ENCODE assay signal across 16 cellular contexts in genomic region chr11:34976496-34976895, GRCh38.
DNase-seq lines count a peak whose midpoint lies in the region; ATAC-seq and TF ChIP-seq lines count a peak whose summit lies in the region.
"Had no signal": no experiment of that assay in that cellular context is flagged by ENCODE, and none has a peak within 500 bp of the region (broad histone marks: within the 10 kb centered on the region; RNA-seq: fewer than 3 reads in every experiment).

No MANE protein-coding gene starts in this region.

- peak overlapping the region; percentile 79 for H3K27ac Mint-ChIP-seq in osteocyte (ENCODE audit: unreplicated experiment)
- H3K27ac Mint-ChIP-seq: activated CD4-positive, alpha-beta T cell treated with anti-CD3 and anti-CD28 coated beads, Interleukin-2, amount 10 ng/mL, durations not matched to agents 7 days and 5 days; B cell had no signal

- H2AFZ ChIP-seq in fibroblast of lung (ENCODE audit: low read length): no peak overlapping the region
- H2AFZ ChIP-seq: parathyroid adenoma had no signal

- H3K4me3 Mint-ChIP-seq in osteocyte (ENCODE audit: unreplicated experiment): no peak overlapping the region
- H3K4me3 Mint-ChIP-seq: activated CD4-positive, alpha-beta T cell treated with anti-CD3 and anti-CD28 coated beads, Interleukin-2, amount 10 ng/mL, durations not matched to agents 7 days and 5 days; B cell had no signal

- H3K27me3 Mint-ChIP-seq in osteocyte (ENCODE audit: unreplicated experiment): no peaks in the 10 kb centered on the region
- H3K27me3 Mint-ChIP-seq: activated CD4-positive, alpha-beta T cell treated with anti-CD3 and anti-CD28 coated beads, Interleukin-2, amount 10 ng/mL, durations not matched to agents 7 days and 5 days; B cell had no signal

- H3K4me1 Mint-ChIP-seq in osteocyte (ENCODE audit: unreplicated experiment): peaks cover 42% of the 10 kb centered on the region
- H3K4me1 Mint-ChIP-seq: B cell had no signal

- H3K36me3 ChIP-seq in Panc1 (ENCODE audit: control insufficient read depth, insufficient read depth, low read length) (peaks cover 8% of the 10 kb centered on the region), fibroblast of lung (ENCODE audit: control insufficient read depth, insufficient read depth, low read length) (peaks cover 3% of the 10 kb centered on the region)

- CTCF ChIA-PET in Panc1 (lab: Charles Lee): no interaction called here

- no TSS peak for BruUV-seq in Panc1 (replicated peaks; lab: Mats Ljungman, UMichigan)

- H3K9ac ChIP-seq in fibroblast of lung (ENCODE audit: insufficient read depth, low read length): no peak overlapping the region
- H3K9ac ChIP-seq: parathyroid adenoma had no signal

- peak overlapping the region; percentile 100 for H3K27ac ChIP-seq in Panc1 (ENCODE audit: low read length)
- peak overlapping the region; percentile 69 for H3K27ac ChIP-seq in fibroblast of lung (ENCODE audit: insufficient read depth, low read length)
- H3K27ac ChIP-seq: parathyroid adenoma had no signal

- DNase-seq in ELR (ENCODE audit: low read depth) (peak; percentile 15), Panc1 (ENCODE audit: low read depth, low spot score) (no peak), fibroblast of lung (ENCODE audit: low read depth in 2 of 2) (peak in 1 of 2 donors; percentile 59), osteocyte (ENCODE audit: extremely low spot score, unreplicated experiment) (no peak), NCI-H1694 treated with DMSO at 0.1 percent for 48 hours (lab: John Stamatoyannopoulos, UW) (no peak), H4 (ENCODE audit: low spot score) (no peak), NCI-H1417 treated with DMSO at 0.1 percent for 48 hours (lab: John Stamatoyannopoulos, UW) (no peak)
- DNase-seq: activated CD4-positive, alpha-beta T cell treated with anti-CD3 and anti-CD28 coated beads, Interleukin-2, amount 10 ng/mL, durations not matched to agents 7 days and 5 days; activated naive CD4-positive, alpha-beta T cell; cortex of kidney; left ventricle myocardium superior; stimulated activated CD4-positive, alpha-beta T cell treated with anti-CD3 and anti-CD28 coated beads, Interleukin-4, amount 100 ng/mL, for 1 hour had no signal

- POLR2A ChIA-PET in Panc1 (lab: Charles Lee): interaction anchor here (1.0 kb wide), 1 partner anchor 162 kb away, joined by 4 read pairs; the partner anchor contains the start of gene CD44

- ATAC-seq in Panc1 (peak; percentile 17; the same call in 1 of the 2 replicates), HG03457 (IDR thresholded peaks at IDR 0.05; ENCODE audit: unreplicated experiment) (no peak)
- ATAC-seq: left ventricle myocardium superior had no signal

- in situ Hi-C loops in Panc1 (cut with HindIII; ENCODE audit: low pct_unique_long_range_greater_than_20kb, low sequenced_read_pairs): loop anchor here (5.0 kb wide), 1 partner anchor 49 kb away; no protein-coding TSS in a partner anchor

- no peaks in the 10 kb centered on the region for H3K9me3 Mint-ChIP-seq in osteocyte (ENCODE audit: unreplicated experiment)

- H3K4me3 ChIP-seq in Panc1 (ENCODE audit: low read depth in 2 of 2, low read length in 2 of 2) (no peak overlapping the region), fibroblast of lung (replicated peaks in 1 of 4; ENCODE audit: control extremely low read depth in 1 of 4, insufficient read depth in 1 of 4, low read depth in 3 of 4, low read length in 4 of 4) (no peak overlapping the region)
- H3K4me3 ChIP-seq: skin epidermis had no signal

- H3K9me3 ChIP-seq in Panc1 (ENCODE audit: control insufficient read depth, insufficient read depth, low read depth, low read length) (peaks cover 9% of the 10 kb centered on the region; the same call in 1 of the 2 replicates), fibroblast of lung (ENCODE audit: control insufficient read depth, insufficient read depth, low read depth, low read length) (no peaks in the 10 kb centered on the region)

- TF ChIP-seq CTCF in Panc1 (IDR thresholded peaks at IDR 0.05) (no peak), fibroblast of lung (conservative IDR thresholded peaks at IDR 0.05 in 1 of 2, IDR thresholded peaks at IDR 0.05 in 1 of 2; ENCODE audit: low read depth in 1 of 2, low read length in 2 of 2) (no peak), osteocyte (IDR thresholded peaks at IDR 0.05) (no peak)

- peak overlapping the region; percentile 58 for H3K4me2 ChIP-seq in fibroblast of lung (ENCODE audit: extremely low read depth, insufficient read depth, low read length)

- H4K20me1 ChIP-seq in fibroblast of lung (ENCODE audit: control insufficient read depth, extremely low read depth, insufficient read depth, low read length): no peaks in the 10 kb centered on the region

- H3K27me3 ChIP-seq in Panc1 (ENCODE audit: control insufficient read depth, insufficient read depth, low read length) (no peaks in the 10 kb centered on the region), fibroblast of lung (ENCODE audit: control insufficient read depth, insufficient read depth, low read length) (no peaks in the 10 kb centered on the region)

- H3K79me2 ChIP-seq in fibroblast of lung (ENCODE audit: control insufficient read depth, insufficient read depth, low read length): peaks cover 12% of the 10 kb centered on the region
- H3K79me2 ChIP-seq: parathyroid adenoma had no signal

- intact Hi-C loops in Panc1 (cut with micrococcal nuclease; ENCODE audit: unreplicated experiment): no loop called here

- H3K4me1 ChIP-seq in Panc1 (ENCODE audit: control insufficient read depth, insufficient read depth, low read length) (peaks cover 46% of the 10 kb centered on the region), fibroblast of lung (ENCODE audit: control insufficient read depth, extremely low read depth, insufficient read depth, low read length) (peaks cover 32% of the 10 kb centered on the region)
- H3K4me1 ChIP-seq: parathyroid adenoma had no signal

- H3K36me3 Mint-ChIP-seq in osteocyte (ENCODE audit: unreplicated experiment): peaks cover 32% of the 10 kb centered on the region
